Comparison of ENCODE assay signal across 2 cellular contexts in the genomic region with DNA sequence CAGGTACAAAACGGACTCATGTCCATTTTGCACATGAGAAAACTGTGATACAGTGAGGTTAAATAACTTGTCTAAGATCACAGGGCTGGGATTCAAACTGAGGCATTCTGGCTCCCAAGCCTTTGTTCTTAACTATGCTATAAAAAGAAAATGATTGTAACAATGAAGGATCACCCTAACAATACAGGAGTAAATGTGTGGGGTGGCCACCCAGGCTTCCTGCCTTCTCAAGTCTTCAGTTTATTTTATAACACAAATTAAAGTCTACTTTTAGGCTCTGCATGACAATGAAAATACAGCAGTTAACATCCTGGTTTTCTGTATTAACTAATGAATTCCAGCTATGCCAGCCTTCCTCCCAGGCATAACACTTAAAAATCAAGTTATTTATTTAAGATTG.
TF ChIP-seq lines count a peak whose summit lies in the region.

No MANE protein-coding gene starts in this region.

TF ChIP-seq in IMR-90, 13 proteins besides CTCF, POLR2A, EP300 and RAD21:
- no peak for TF ChIP-seq RFX5 (IDR thresholded peaks at IDR 0.05; ENCODE audit: low read depth, low read length)
- TF ChIP-seq, protein P1, sequence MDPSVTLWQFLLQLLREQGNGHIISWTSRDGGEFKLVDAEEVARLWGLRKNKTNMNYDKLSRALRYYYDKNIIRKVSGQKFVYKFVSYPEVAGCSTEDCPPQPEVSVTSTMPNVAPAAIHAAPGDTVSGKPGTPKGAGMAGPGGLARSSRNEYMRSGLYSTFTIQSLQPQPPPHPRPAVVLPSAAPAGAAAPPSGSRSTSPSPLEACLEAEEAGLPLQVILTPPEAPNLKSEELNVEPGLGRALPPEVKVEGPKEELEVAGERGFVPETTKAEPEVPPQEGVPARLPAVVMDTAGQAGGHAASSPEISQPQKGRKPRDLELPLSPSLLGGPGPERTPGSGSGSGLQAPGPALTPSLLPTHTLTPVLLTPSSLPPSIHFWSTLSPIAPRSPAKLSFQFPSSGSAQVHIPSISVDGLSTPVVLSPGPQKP (IDR thresholded peaks at IDR 0.05; ENCODE audit: borderline replicate concordance, low read depth, low read length): no peak
- TF ChIP-seq CHD1 (IDR thresholded peaks at IDR 0.05; ENCODE audit: low read depth, low read length): no peak
- TF ChIP-seq SMC3 (IDR thresholded peaks at IDR 0.05; ENCODE audit: low read depth, low read length): no peak
- TF ChIP-seq MXI1 (IDR thresholded peaks at IDR 0.05; ENCODE audit: borderline replicate concordance, low read depth, low read length): no peak
TF ChIP-seq in IMR-90: peak in this region for 0.

TF ChIP-seq in endothelial cell of umbilical vein, 7 proteins besides CTCF, POLR2A, EP300 and RAD21:
- TF ChIP-seq MYC (IDR thresholded peaks at IDR 0.05; ENCODE audit: low read depth, low read length) (no peak), JUN (IDR thresholded peaks at IDR 0.05; ENCODE audit: borderline replicate concordance, insufficient read depth, insufficient read length, low read depth) (no peak), EZH2 (IDR thresholded peaks at IDR 0.05; ENCODE audit: borderline replicate concordance, low read depth, low read length, severe bottlenecking) (no peak), GATA2 (IDR thresholded peaks at IDR 0.05; ENCODE audit: insufficient read depth, insufficient read length, low read depth, low read length) (no peak), FOS (IDR thresholded peaks at IDR 0.05; ENCODE audit: borderline replicate concordance, insufficient read depth, low read length) (no peak), POLR2AphosphoS5 (IDR thresholded peaks at IDR 0.05; ENCODE audit: insufficient read depth, low read depth, low read length) (no peak)
- TF ChIP-seq, protein P2, sequence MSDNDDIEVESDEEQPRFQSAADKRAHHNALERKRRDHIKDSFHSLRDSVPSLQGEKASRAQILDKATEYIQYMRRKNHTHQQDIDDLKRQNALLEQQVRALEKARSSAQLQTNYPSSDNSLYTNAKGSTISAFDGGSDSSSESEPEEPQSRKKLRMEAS (IDR thresholded peaks at IDR 0.05; ENCODE audit: insufficient read depth, insufficient read length): no peak
